ENCODE assay signal across 8 cellular contexts in the genomic region with DNA sequence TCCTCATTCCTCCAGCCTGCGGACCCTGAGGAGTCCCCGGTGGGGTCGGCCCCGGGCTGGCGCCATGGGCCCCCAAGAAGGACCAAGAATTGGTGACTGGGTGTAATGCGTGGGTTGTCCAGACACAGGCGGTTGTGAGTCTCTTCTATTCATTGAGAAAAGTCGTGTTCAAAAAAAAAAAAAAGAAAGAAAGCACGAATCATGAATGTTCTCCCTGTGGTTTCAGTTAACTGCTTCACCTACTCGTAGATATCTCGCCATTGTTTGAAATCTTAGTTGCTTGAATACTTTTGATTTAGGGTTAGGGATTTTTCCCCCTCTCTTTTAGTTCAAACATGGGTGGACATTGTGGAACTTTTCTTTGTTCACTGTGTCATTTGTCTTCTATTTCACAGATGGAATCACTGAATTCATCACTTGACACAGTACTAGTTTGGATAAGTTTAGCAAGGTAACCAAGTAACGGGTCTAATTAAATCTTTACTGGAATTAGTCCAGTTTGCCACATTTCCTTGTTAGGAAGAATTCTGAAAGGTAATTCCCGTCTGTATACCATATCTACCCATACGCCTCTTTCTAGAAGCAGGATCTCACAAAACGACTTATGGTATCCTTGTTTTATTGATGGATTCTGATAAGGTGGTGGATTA. TPM values are rescaled to one million over a fixed set of nuclear protein-coding genes. Genes with fewer than 3 reads are reported as not detected.
DNase-seq lines count a peak whose midpoint lies in the region; ATAC-seq and TF ChIP-seq lines count a peak whose summit lies in the region.

No MANE protein-coding gene starts in this region.

- TF ChIP-seq EP300 in esophagus muscularis mucosa (IDR thresholded peaks at IDR 0.05) = no peak

- peak overlapping the region; percentile 92 for H3K4me3 Mint-ChIP-seq in CD4-positive, alpha-beta T cell
- peak overlapping the region; percentile 96 to 97 (median 96) for H3K4me3 Mint-ChIP-seq in T-cell

- no peaks in the 10 kb centered on the region for H3K27me3 ChIP-seq in CD4-positive, alpha-beta T cell (ENCODE audit: control insufficient read depth, insufficient read depth, low read length)
- H3K27me3 ChIP-seq in esophagus muscularis mucosa (no peaks in the 10 kb centered on the region), neutrophil (no peaks in the 10 kb centered on the region)

- no peaks in the 10 kb centered on the region for H3K9me3 Mint-ChIP-seq in CD4-positive, alpha-beta T cell
- no peaks in the 10 kb centered on the region for H3K9me3 Mint-ChIP-seq in T-cell

- H3K4me1 ChIP-seq in esophagus muscularis mucosa (peaks cover 17 to 55% (median 51%) of the 10 kb centered on the region in 4 donors), neutrophil (ENCODE audit: control insufficient read depth in 1 of 2, insufficient read depth in 1 of 2, low read depth in 1 of 2, low read length in 1 of 2) (peaks cover 33 to 42% of the 10 kb centered on the region in 2 experiments)

- POLR2A ChIA-PET in CD4-positive, alpha-beta T cell (lab: Charles Lee) = interaction anchor here (0.6 to 1.0 kb wide), 3 partner anchors 180 to 1771 kb away, joined by 3 to 6 read pairs (median 3); no protein-coding TSS in a partner anchor
- POLR2A ChIA-PET in T-cell (lab: Charles Lee) = interaction anchor here in 1 of 2 donors (0.6 kb wide), 2 partner anchors 28 to 541 kb away, joined by 3 read pairs; no protein-coding TSS in a partner anchor

- H3K27ac ChIP-seq in CD4-positive, alpha-beta T cell (ENCODE audit: low read depth, low read length) = peak overlapping the region; percentile 82
- H3K27ac ChIP-seq in esophagus muscularis mucosa (replicated peaks in 1 of 4) (peak overlapping the region; percentile 91 to 95 (median 92)), neutrophil (peak overlapping the region; percentile 88)

- H3K36me3 Mint-ChIP-seq in CD4-positive, alpha-beta T cell (ENCODE audit: low read depth) = peaks cover 11% of the 10 kb centered on the region
- peaks cover under 1% of the 10 kb centered on the region for H3K36me3 Mint-ChIP-seq in T-cell

- TF ChIP-seq CTCF in CD4-positive, alpha-beta T cell (IDR thresholded peaks at IDR 0.05) = no peak
- TF ChIP-seq CTCF in esophagus muscularis mucosa (IDR thresholded peaks at IDR 0.05) = peak in 1 of 3 experiments; percentile 33
- no peak for TF ChIP-seq CTCF in neutrophil (IDR thresholded peaks at IDR 0.05)

- no peak for TF ChIP-seq POLR2A in esophagus muscularis mucosa (IDR thresholded peaks at IDR 0.05; ENCODE audit: low read depth)

- peaks cover 11% of the 10 kb centered on the region for H3K27me3 Mint-ChIP-seq in CD4-positive, alpha-beta T cell
- peaks cover 8 to 11% of the 10 kb centered on the region in 2 donors for H3K27me3 Mint-ChIP-seq in T-cell

- CTCF ChIA-PET in CD4-positive, alpha-beta T cell (lab: Charles Lee) = interaction anchor here (1.0 to 1.4 kb wide), 3 partner anchors 37 to 189 kb away, joined by 3 to 6 read pairs (median 5); no protein-coding TSS in a partner anchor
- CTCF ChIA-PET in T-cell (lab: Charles Lee) = interaction anchor here (0.6 to 2.1 kb wide), 5 partner anchors 37 to 195 kb away, joined by 4 to 7 read pairs (median 4); no protein-coding TSS in a partner anchor

- peak in 4 of 10 experiments; percentile 9 to 34 (median 20) for DNase-seq in CD4-positive, alpha-beta T cell
- DNase-seq in T-cell (peak in 17 of 34 experiments; percentile 9 to 61 (median 28)), esophagus muscularis mucosa (ENCODE audit: extremely low spot score) (no peak), GM19240 (ENCODE audit: insufficient read length, low spot score) (no peak), EL (no peak)

- peak; percentile 49 for ATAC-seq in CD4-positive, alpha-beta T cell (ENCODE audit: poor library complexity)
- ATAC-seq in GM19035 (IDR thresholded peaks at IDR 0.05; ENCODE audit: unreplicated experiment) (peak; percentile 40), HG03135 (IDR thresholded peaks at IDR 0.05; ENCODE audit: unreplicated experiment) (peak; percentile 42), T-cell (replicated peaks in 1 of 4) (peak; percentile 42 to 45 (median 43))

- WGBS in esophagus muscularis mucosa = 5% methylated on average over 15 of the region's 15 CpGs

- no peaks in the 10 kb centered on the region for H3K9me3 ChIP-seq in CD4-positive, alpha-beta T cell (ENCODE audit: control insufficient read depth, low read length)
- no peaks in the 10 kb centered on the region for H3K9me3 ChIP-seq in esophagus muscularis mucosa
- H3K9me3 ChIP-seq in neutrophil = no peaks in the 10 kb centered on the region

- H3K36me3 ChIP-seq in esophagus muscularis mucosa = no peaks in the 10 kb centered on the region
- H3K36me3 ChIP-seq in neutrophil = no peaks in the 10 kb centered on the region

- intact Hi-C loops in CD4-positive, alpha-beta T cell (cut with DNase I, micrococcal nuclease) = loop anchor here (5.0 to 10.0 kb wide), 2 partner anchors 38 to 726 kb away; a partner anchor contains a TSS
- intact Hi-C loops in esophagus muscularis mucosa (cut with DNase I) = no loop called here

- H3K4me1 Mint-ChIP-seq in CD4-positive, alpha-beta T cell (ENCODE audit: low read depth) = peaks cover 40% of the 10 kb centered on the region
- peaks cover 24 to 37% (median 36%) of the 10 kb centered on the region in 3 donors for H3K4me1 Mint-ChIP-seq in T-cell

- H3K4me3 ChIP-seq in esophagus muscularis mucosa (peak overlapping the region; percentile 74 to 92 (median 77)), neutrophil (ENCODE audit: low read depth in 1 of 2, low read length in 1 of 2) (peak overlapping the region; percentile 89 to 92)

- H3K27ac Mint-ChIP-seq in CD4-positive, alpha-beta T cell = peak overlapping the region; percentile 91
- H3K27ac Mint-ChIP-seq in T-cell = peak overlapping the region; percentile 40 to 71

RNA-seq across cellular contexts. Expression of a gene that starts 0.8 kb away (rescaled TPM):
- total RNA-seq in CD4-positive, alpha-beta T cell = 10 to 100 TPM; 14.4 to 15.7 TPM
- 10 to 100 TPM; 12.1 to 13.5 (median 12.5) TPM for total RNA-seq in T-cell
- total RNA-seq in esophagus muscularis mucosa = 10 to 100 TPM; 29.2 to 56.1 (median 48.4) TPM
